31 cellular contexts compared by ENCODE assay signal in genomic region chrX:33178218-33178617, GRCh38.
"Had no signal": no experiment of that assay in that cellular context is flagged by ENCODE, and none has a peak within 500 bp of the region (broad histone marks: within the 10 kb centered on the region; RNA-seq: fewer than 3 reads in every experiment).

No MANE protein-coding gene starts in this region.

- H3K4me3 ChIP-seq: PC-9, SJSA1 had no signal

- ATAC-seq: activated CD8-positive, alpha-beta memory T cell treated with anti-CD3 and anti-CD28 coated beads, Interleukin-2, amount 10 ng/mL, durations not matched to agents 7 days and 5 days; activated naive CD8-positive, alpha-beta T cell treated with anti-CD3 and anti-CD28 coated beads, Interleukin-2, amount 50 U/mL, for 24 hours; T-cell; T-helper 17 cell had no signal

- H3K4me1 ChIP-seq: SJSA1 had no signal

- H3K9ac ChIP-seq: SK-N-SH had no signal

- FAIRE-seq: bronchial epithelial cell, RCC 7860 had no signal

- H3K9me2 ChIP-seq: SK-N-SH had no signal

- H3K4me2 ChIP-seq: PC-9, SK-N-SH had no signal

- DNase-seq: activated CD4-positive, alpha-beta memory T cell treated with anti-CD3 and anti-CD28 coated beads, Interleukin-2, amount 10 ng/mL, durations not matched to agents 7 days and 5 days; activated CD4-positive, alpha-beta T cell treated with anti-CD3 and anti-CD28 coated beads for 1 hour; activated CD4-positive, alpha-beta T cell treated with anti-CD3 and anti-CD28 coated beads for 48 hours; activated CD4-positive, CD25-positive, alpha-beta regulatory T cell; activated CD8-positive, alpha-beta memory T cell treated with anti-CD3 and anti-CD28 coated beads for 24 hours; activated CD8-positive, alpha-beta memory T cell treated with anti-CD3 and anti-CD28 coated beads, Interleukin-2, amount 10 ng/mL, durations not matched to agents 7 days and 5 days; activated CD8-positive, alpha-beta memory T cell treated with anti-CD3 and anti-CD28 coated beads, Interleukin-2, amount 50 U/mL, for 48 hours; activated effector memory CD4-positive, alpha-beta T cell treated with Interleukin-2 at 50 U/mL for 16 hours; activated naive CD4-positive, alpha-beta T cell treated with anti-CD3 and anti-CD28 coated beads, Interleukin-2, amount 10 ng/mL, durations not matched to agents 7 days and 5 days; activated naive CD8-positive, alpha-beta T cell treated with anti-CD3 and anti-CD28 coated beads, Interleukin-2, amount 50 U/mL, for 24 hours; activated T-cell treated with anti-CD3 and anti-CD28 coated beads, Interleukin-2, amount 50 U/mL, for 48 hours; anterior cingulate cortex; central memory CD4-positive, alpha-beta T cell; KG1; MM.1S; MV-4-11; NCI-H1092; NCI-H1436 treated with DMSO at 0.1 percent for 48 hours; NCI-H1694 treated with DMSO at 0.1 percent for 48 hours; NCI-H2029; NCI-H345; NCI-H524 treated with DMSO at 0.1 percent for 48 hours; PC-9; SHP77 treated with DMSO at 0.1 percent for 48 hours; SK-N-SH; T-cell; T-helper 17 cell; WERI-Rb-1 had no signal

- H3K27me3 ChIP-seq: SJSA1 had no signal

- H3K36me3 ChIP-seq: SJSA1, WERI-Rb-1 had no signal

- H3K27ac ChIP-seq: PC-9, SJSA1, WERI-Rb-1 had no signal

- H2AFZ ChIP-seq: PC-9 had no signal

- H3K9me3 ChIP-seq: SJSA1, SK-N-SH had no signal
